In the genomic region with DNA sequence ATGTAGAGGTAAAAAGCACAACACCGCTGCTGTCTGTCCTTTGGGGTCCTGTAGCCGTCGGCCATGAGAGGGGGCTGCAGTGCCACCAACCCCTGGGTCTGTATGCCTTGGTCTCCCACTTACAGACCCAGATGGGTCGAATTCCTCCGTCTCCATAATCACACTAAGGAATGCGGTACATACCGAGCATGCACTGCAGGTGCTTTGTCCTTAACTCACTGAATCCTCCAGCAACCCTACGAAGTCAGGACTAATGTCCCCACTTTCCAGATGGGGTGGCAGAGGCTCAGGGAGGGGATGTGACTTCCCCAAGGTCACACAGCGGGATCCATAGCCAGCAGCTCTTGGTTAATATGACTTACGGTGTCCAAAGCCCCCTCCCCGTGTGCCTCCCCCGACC, we compare ENCODE assay signal across 18 cellular contexts.
A peak's percentile ranks its signal among the peaks of the same experiment; 100 is the strongest.
DNase-seq lines count a peak whose midpoint lies in the region; ATAC-seq and TF ChIP-seq lines count a peak whose summit lies in the region.
"Had no signal": no experiment of that assay in that cellular context is flagged by ENCODE, and none has a peak within 500 bp of the region (broad histone marks: within the 10 kb centered on the region; RNA-seq: fewer than 3 reads in every experiment).

No MANE protein-coding gene starts in this region.

- peaks cover 72% of the 10 kb centered on the region for H3K4me1 Mint-ChIP-seq in neural progenitor cell
- peaks cover 33% of the 10 kb centered on the region for H3K4me1 Mint-ChIP-seq in stimulated activated naive CD8-positive, alpha-beta T cell treated with anti-CD3 and anti-CD28 coated beads, Interleukin-15, amount 100 ng/mL, for 72 hours

- H3K4me1 ChIP-seq in Panc1 (ENCODE audit: control insufficient read depth, insufficient read depth, low read length), result peaks cover 47% of the 10 kb centered on the region
- peaks cover 58% of the 10 kb centered on the region for H3K4me1 ChIP-seq in neural progenitor cell
- H3K4me1 ChIP-seq in right atrium auricular region, result peaks cover 0 to 57% of the 10 kb centered on the region in 2 donors

- in situ Hi-C loops in Panc1 (cut with HindIII; ENCODE audit: low pct_unique_long_range_greater_than_20kb, low sequenced_read_pairs), result no loop called here

- CTCF ChIA-PET in Panc1 (lab: Charles Lee), result interaction anchor here (0.7 kb wide), 1 partner anchor 10 kb away, joined by 7 read pairs; no protein-coding TSS in a partner anchor

- H3K36me3 Mint-ChIP-seq in neural progenitor cell, result peaks cover 4% of the 10 kb centered on the region

- no peak overlapping the region for H3K4me3 Mint-ChIP-seq in neural progenitor cell
- no peak overlapping the region for H3K4me3 Mint-ChIP-seq in stimulated activated naive CD8-positive, alpha-beta T cell treated with anti-CD3 and anti-CD28 coated beads, Interleukin-15, amount 100 ng/mL, for 72 hours

- H3K36me3 ChIP-seq in H7 (replicated peaks; ENCODE audit: control insufficient read depth, insufficient read depth, low read length), result no peaks in the 10 kb centered on the region
- no peaks in the 10 kb centered on the region for H3K36me3 ChIP-seq in Panc1 (ENCODE audit: control insufficient read depth, insufficient read depth, low read length)
- H3K36me3 ChIP-seq in neural progenitor cell, result no peaks in the 10 kb centered on the region
- H3K36me3 ChIP-seq in right atrium auricular region, result no peaks in the 10 kb centered on the region
- H3K36me3 ChIP-seq: BE2C had no signal

- H2AFZ ChIP-seq in neural progenitor cell (replicated peaks), result no peak overlapping the region

- no TSS peak for BruUV-seq in Panc1 (replicated peaks; lab: Mats Ljungman, UMichigan)

- peaks cover 33% of the 10 kb centered on the region for H3K27me3 Mint-ChIP-seq in neural progenitor cell (ENCODE audit: insufficient read depth, low read depth)
- H3K27me3 Mint-ChIP-seq in stimulated activated naive CD8-positive, alpha-beta T cell treated with anti-CD3 and anti-CD28 coated beads, Interleukin-15, amount 100 ng/mL, for 72 hours, result peaks cover 16% of the 10 kb centered on the region

- intact Hi-C loops in Panc1 (cut with micrococcal nuclease; ENCODE audit: unreplicated experiment), result no loop called here

- H3K9ac ChIP-seq in neural progenitor cell, result no peak overlapping the region

- H3K9me3 ChIP-seq in Panc1 (ENCODE audit: control insufficient read depth, insufficient read depth, low read depth, low read length), result no peaks in the 10 kb centered on the region
- no peaks in the 10 kb centered on the region for H3K9me3 ChIP-seq in neural progenitor cell (ENCODE audit: low read depth)
- no peaks in the 10 kb centered on the region for H3K9me3 ChIP-seq in right atrium auricular region
- H3K9me3 ChIP-seq: BE2C, SJSA1 had no signal

- ATAC-seq in Panc1 (no peak), GM19023 (IDR thresholded peaks at IDR 0.05; ENCODE audit: unreplicated experiment) (no peak)
- no peak for ATAC-seq in stimulated activated naive CD8-positive, alpha-beta T cell treated with anti-CD3 and anti-CD28 coated beads, Interleukin-15, amount 100 ng/mL, for 72 hours
- ATAC-seq: GM12878, Right ventricle myocardium inferior had no signal

- DNase-seq in H7 (peak; percentile 87), Panc1 (ENCODE audit: low read depth, low spot score) (no peak), iPS DF 19.7 (ENCODE audit: low read depth, low spot score) (peak; percentile 88), neural progenitor cell (ENCODE audit: low spot score) (peak; percentile 76), A172 (ENCODE audit: low spot score) (no peak), right atrium auricular region (ENCODE audit: low spot score) (no peak)
- DNase-seq in stimulated activated naive CD8-positive, alpha-beta T cell treated with anti-CD3 and anti-CD28 coated beads, Interleukin-15, amount 100 ng/mL, for 72 hours, result no peak
- DNase-seq: BE2C, DMS79, MM.1S, NCI-H1048, NCI-H1417 treated with DMSO at 0.1 percent for 48 hours, NCI-H187, NCI-H446 treated with DMSO at 0.1 percent for 48 hours had no signal

- no peak overlapping the region for H3K4me2 ChIP-seq in neural progenitor cell

- no peak for TF ChIP-seq CTCF in Panc1 (IDR thresholded peaks at IDR 0.05)
- TF ChIP-seq CTCF in neural progenitor cell (IDR thresholded peaks at IDR 0.05), result peak; percentile 36
- no peak for TF ChIP-seq CTCF in right atrium auricular region (IDR thresholded peaks at IDR 0.05)

- peaks cover 69% of the 10 kb centered on the region for H3F3A ChIP-seq in neural progenitor cell (ENCODE audit: low read depth)

- H3K27me3 ChIP-seq in H7 (ENCODE audit: control insufficient read depth, insufficient read depth, low read length) (peaks cover 37% of the 10 kb centered on the region), Panc1 (ENCODE audit: control insufficient read depth, insufficient read depth, low read length) (no peaks in the 10 kb centered on the region), neural progenitor cell (peaks cover 36% of the 10 kb centered on the region), right atrium auricular region (no peaks in the 10 kb centered on the region)
- H3K27me3 ChIP-seq: BE2C, SJSA1 had no signal

- H4K20me1 ChIP-seq in neural progenitor cell (ENCODE audit: low read depth), result peaks cover 32% of the 10 kb centered on the region

- H3K79me2 ChIP-seq in neural progenitor cell (ENCODE audit: low read depth), result no peaks in the 10 kb centered on the region

- H3K4me3 ChIP-seq in H7 (ENCODE audit: insufficient read depth, low read depth, low read length), result no peak overlapping the region
- no peak overlapping the region for H3K4me3 ChIP-seq in Panc1 (ENCODE audit: low read depth in 2 of 2, low read length in 2 of 2)
- H3K4me3 ChIP-seq in neural progenitor cell, result no peak overlapping the region
- H3K4me3 ChIP-seq in right atrium auricular region, result no peak overlapping the region
- H3K4me3 ChIP-seq: GM12878, SJSA1 had no signal

- POLR2A ChIA-PET in Panc1 (lab: Charles Lee), result no interaction called here

- H3K27ac ChIP-seq in Panc1 (ENCODE audit: low read length) (peak overlapping the region; percentile 56; the same call in 1 of the 2 replicates), neural progenitor cell (no peak overlapping the region), right atrium auricular region (no peak overlapping the region)
- H3K27ac ChIP-seq: SJSA1 had no signal

- H3K9me3 Mint-ChIP-seq in neural progenitor cell, result peaks cover 3% of the 10 kb centered on the region
- H3K9me3 Mint-ChIP-seq in stimulated activated naive CD8-positive, alpha-beta T cell treated with anti-CD3 and anti-CD28 coated beads, Interleukin-15, amount 100 ng/mL, for 72 hours, result no peaks in the 10 kb centered on the region

- H3K27ac Mint-ChIP-seq in neural progenitor cell, result no peak overlapping the region
- no peak overlapping the region for H3K27ac Mint-ChIP-seq in stimulated activated naive CD8-positive, alpha-beta T cell treated with anti-CD3 and anti-CD28 coated beads, Interleukin-15, amount 100 ng/mL, for 72 hours

Comparison
In these comparisons a context has a peak if more than half of its experiments do, and no peak if none do; other contexts are left out.
1. DNase-seq: peak in H7 (single experiment), iPS DF 19.7 (single experiment) and neural progenitor cell (single experiment); none in Panc1 (single experiment), A172 (single experiment), stimulated activated naive CD8-positive, alpha-beta T cell treated with anti-CD3 and anti-CD28 coated beads, Interleukin-15, amount 100 ng/mL, for 72 hours (0 of 2) and right atrium auricular region (single experiment).